28 cellular contexts compared by ENCODE assay signal in genomic region chr4:175431635-175432034, GRCh38.
"Had no signal": no experiment of that assay in that cellular context is flagged by ENCODE, and none has a peak within 500 bp of the region (broad histone marks: within the 10 kb centered on the region; RNA-seq: fewer than 3 reads in every experiment).

No MANE protein-coding gene starts in this region.

- H3K4me2 ChIP-seq: neural progenitor cell, smooth muscle cell had no signal

- H3K79me2 ChIP-seq: parathyroid adenoma had no signal

- H3K36me3 ChIP-seq: left lung, lower lobe of right lung, neural progenitor cell, neutrophil, right atrium auricular region, right lobe of liver, tibial nerve, uterus had no signal

- H3K9ac ChIP-seq: neural progenitor cell, parathyroid adenoma had no signal

- H3K27ac Mint-ChIP-seq: naive thymus-derived CD8-positive, alpha-beta T cell; nephron; neural progenitor cell; progenitor cell of endocrine pancreas; stimulated activated memory B cell treated with anti-CD40 and anti-IgM and Interleukin-4, amounts not matched to agents 10 μg/mL and 1 μg/mL and 100 μg/mL, for 72 hours; stimulated activated naive CD8-positive, alpha-beta T cell treated with anti-CD3 and anti-CD28 coated beads, Interleukin-15, amount 100 ng/mL, for 72 hours; type B pancreatic cell had no signal

- H3K27ac ChIP-seq: left lung, lower lobe of right lung, neural progenitor cell, neutrophil, parathyroid adenoma, right atrium auricular region, right lobe of liver, tibial nerve, uterus had no signal

- H3K4me3 Mint-ChIP-seq: naive thymus-derived CD8-positive, alpha-beta T cell; nephron; neural progenitor cell; stimulated activated memory B cell treated with anti-CD40 and anti-IgM and Interleukin-4, amounts not matched to agents 10 μg/mL and 1 μg/mL and 100 μg/mL, for 72 hours; stimulated activated naive CD8-positive, alpha-beta T cell treated with anti-CD3 and anti-CD28 coated beads, Interleukin-15, amount 100 ng/mL, for 72 hours; type B pancreatic cell had no signal

- DNase-seq: hippocampal formation; kidney; left colon; left lung; lower lobe of right lung; mammary epithelial cell; mesenchymal stem cell; naive thymus-derived CD8-positive, alpha-beta T cell; occipital lobe; right lobe of liver; stimulated activated CD4-positive, alpha-beta T cell treated with anti-CD3 and anti-CD28 coated beads, Interleukin-1b, Interleukin-23, amount 100 ng/mL, for 48 hours; stimulated activated CD4-positive, alpha-beta T cell treated with anti-CD3 and anti-CD28 coated beads, Interleukin-2, amount 100 ng/mL, for 48 hours; stimulated activated CD4-positive, alpha-beta T cell treated with anti-CD3 and anti-CD28 coated beads, Interleukin-4, amount 100 ng/mL, for 4 hours; stimulated activated CD8-positive, alpha-beta memory T cell treated with anti-CD3 and anti-CD28 coated beads, Interleukin-4, amount 100 ng/mL, for 48 hours; stimulated activated naive CD4-positive, alpha-beta T cell treated with Interleukin-2 at 50 U/mL for 16 hours; stimulated activated naive CD8-positive, alpha-beta T cell treated with anti-CD3 and anti-CD28 coated beads, Interleukin-15, amount 100 ng/mL, for 72 hours; substantia nigra; uterus had no signal

- H2AFZ ChIP-seq: neural progenitor cell, parathyroid adenoma had no signal

- H3K27me3 ChIP-seq: left lung, neural progenitor cell, neutrophil, right atrium auricular region, right lobe of liver, tibial nerve, uterus had no signal

- H3K4me1 ChIP-seq: left lung, lower lobe of right lung, neural progenitor cell, parathyroid adenoma, right atrium auricular region, right lobe of liver, tibial nerve, uterus had no signal

- H3K36me3 Mint-ChIP-seq: naive thymus-derived CD8-positive, alpha-beta T cell; neural progenitor cell; stimulated activated memory B cell treated with anti-CD40 and anti-IgM and Interleukin-4, amounts not matched to agents 10 μg/mL and 1 μg/mL and 100 μg/mL, for 72 hours had no signal

- H3K9me3 Mint-ChIP-seq: nephron, type B pancreatic cell had no signal

- H3K27me3 Mint-ChIP-seq: progenitor cell of endocrine pancreas; stimulated activated memory B cell treated with anti-CD40 and anti-IgM and Interleukin-4, amounts not matched to agents 10 μg/mL and 1 μg/mL and 100 μg/mL, for 72 hours; stimulated activated naive CD8-positive, alpha-beta T cell treated with anti-CD3 and anti-CD28 coated beads, Interleukin-15, amount 100 ng/mL, for 72 hours; type B pancreatic cell had no signal

- H3K9me3 ChIP-seq: lower lobe of right lung, neutrophil, right atrium auricular region, right lobe of liver, tibial nerve, uterus had no signal

- H3K4me1 Mint-ChIP-seq: naive thymus-derived CD8-positive, alpha-beta T cell; nephron; stimulated activated naive CD8-positive, alpha-beta T cell treated with anti-CD3 and anti-CD28 coated beads, Interleukin-15, amount 100 ng/mL, for 72 hours had no signal

- H3K4me3 ChIP-seq: left lung, lower lobe of right lung, neural progenitor cell, right atrium auricular region, right lobe of liver, smooth muscle cell, tibial nerve, uterus had no signal
